ENCODE assay signal across 8 cellular contexts in genomic region chr1:2548068-2548589, GRCh38. TPM values are rescaled to one million over a fixed set of nuclear protein-coding genes. Genes with fewer than 3 reads are reported as not detected.
DNase-seq lines count a peak whose midpoint lies in the region; ATAC-seq and TF ChIP-seq lines count a peak whose summit lies in the region.

No MANE protein-coding gene starts in this region.

- no peaks in the 10 kb centered on the region for H3K9me3 Mint-ChIP-seq in immature natural killer cell

- H3K36me3 Mint-ChIP-seq in immature natural killer cell = no peaks in the 10 kb centered on the region

- H3K4me3 ChIP-seq in WERI-Rb-1 (ENCODE audit: low read depth, low read length) = no peak overlapping the region
- H3K4me3 ChIP-seq in breast epithelium = peak overlapping the region; percentile 45 to 73 (median 49)
- peak overlapping the region; percentile 27 to 93 (median 84) for H3K4me3 ChIP-seq in spleen

- H3K27ac ChIP-seq in WERI-Rb-1 = no peak overlapping the region
- peak overlapping the region; percentile 98 to 100 for H3K27ac ChIP-seq in breast epithelium
- H3K27ac ChIP-seq in spleen = peak overlapping the region; percentile 92 to 99 (median 98)

- H3K9me3 ChIP-seq in WERI-Rb-1 (ENCODE audit: severe bottlenecking) (no peaks in the 10 kb centered on the region), breast epithelium (no peaks in the 10 kb centered on the region), spleen (no peaks in the 10 kb centered on the region)

- H3K27me3 Mint-ChIP-seq in immature natural killer cell (ENCODE audit: low read depth in 3 of 3) = peaks cover 4 to 26% (median 14%) of the 10 kb centered on the region in 3 donors

- H3K27ac Mint-ChIP-seq in immature natural killer cell = peak overlapping the region; percentile 96 to 99 (median 98)

- peak; percentile 13 for ATAC-seq in GM21737 (IDR thresholded peaks at IDR 0.05; ENCODE audit: unreplicated experiment)

- intact Hi-C loops in breast epithelium (cut with DNase I; ENCODE audit: low total_unique reads) (loop anchor here (2.0 kb wide), 1 partner anchor 135 kb away; the partner anchor contains the start of gene PEX10), spleen (cut with DNase I; ENCODE audit: low total_unique reads) (loop anchor here (5.0 kb wide), 2 partner anchors 136 to 351 kb away; partner anchors contain the start of gene PEX10)

- H3K4me3 Mint-ChIP-seq in immature natural killer cell = peak overlapping the region; percentile 85 to 97 (median 91)

- H3K27me3 ChIP-seq in WERI-Rb-1 (ENCODE audit: insufficient read depth, low read depth, severe bottlenecking) = no peaks in the 10 kb centered on the region
- no peaks in the 10 kb centered on the region for H3K27me3 ChIP-seq in breast epithelium
- peaks cover 0 to 6% (median 0%) of the 10 kb centered on the region in 7 donors for H3K27me3 ChIP-seq in spleen (replicated peaks in 1 of 7)

- peak; percentile 80 for DNase-seq in COR-L47 (lab: John Stamatoyannopoulos, UW)
- peak; percentile 75 for DNase-seq in NCI-H1436 (lab: John Stamatoyannopoulos, UW)
- peak; percentile 80 for DNase-seq in WERI-Rb-1
- peak; percentile 82 to 90 for DNase-seq in breast epithelium (ENCODE audit: low spot score in 2 of 2)
- peak; percentile 80 to 82 (median 82) for DNase-seq in immature natural killer cell
- DNase-seq in spleen = peak; percentile 97
- DNase-seq in NCI-H2107 treated with DMSO at 0.1 percent for 48 hours (lab: John Stamatoyannopoulos, UW; ENCODE audit: unreplicated experiment) = no peak

- H3K4me1 ChIP-seq in breast epithelium (peaks cover 32 to 33% of the 10 kb centered on the region in 2 donors), spleen (peaks cover 30 to 90% (median 69%) of the 10 kb centered on the region in 6 donors)

- no peak for TF ChIP-seq POLR2A in breast epithelium (IDR thresholded peaks at IDR 0.05)
- TF ChIP-seq POLR2A in spleen (IDR thresholded peaks at IDR 0.05) = peak in 1 of 3 donors; percentile 19

- H3K4me1 Mint-ChIP-seq in immature natural killer cell = peaks cover 8 to 24% of the 10 kb centered on the region in 2 donors

- TF ChIP-seq CTCF in WERI-Rb-1 (IDR thresholded peaks at IDR 0.05; ENCODE audit: low read depth, low read length) = peak; percentile 95
- peak; percentile 86 to 95 (median 90) for TF ChIP-seq CTCF in breast epithelium (IDR thresholded peaks at IDR 0.05)
- peak; percentile 95 to 99 (median 97) for TF ChIP-seq CTCF in spleen (IDR thresholded peaks at IDR 0.05 in 8 of 11, conservative IDR thresholded peaks at IDR 0.05 in 3 of 11)

- H3K36me3 ChIP-seq in WERI-Rb-1 = no peaks in the 10 kb centered on the region
- no peaks in the 10 kb centered on the region for H3K36me3 ChIP-seq in breast epithelium
- H3K36me3 ChIP-seq in spleen = no peaks in the 10 kb centered on the region

- 2 to 3% (median 2%) methylated on average over 15 to 17 of the region's 17 CpGs for WGBS in spleen, 5 donors

RNA-seq across cellular contexts. Expression of gene TNFRSF14, which starts 8.0 kb away (rescaled TPM):
- total RNA-seq in breast epithelium (10 to 100 TPM; 55.8 to 75.8 (median 67.8) TPM), spleen (100 to 1,000 TPM; 146 to 203 (median 190) TPM)
- polyA plus RNA-seq in immature natural killer cell (10 to 100 TPM; 62.5 to 75.1 (median 63.8) TPM), spleen (100 to 1,000 TPM; 167 to 366 (median 302) TPM)

RNA-seq across cellular contexts. Expression of gene HES5, which starts 18.1 kb away (rescaled TPM):
- total RNA-seq in breast epithelium (not detected), spleen (under 1 TPM in 4 of 7 donors, not detected in 3; 0.36 to 0.54 (median 0.42) TPM)
- polyA plus RNA-seq in immature natural killer cell (not detected), spleen (under 1 TPM in 1 of 3 donors, not detected in 2; 0.36 TPM)

RNA-seq across cellular contexts. Expression of gene PANK4, which starts 21.7 kb away (rescaled TPM):
- 10 to 100 TPM; 16.5 to 32.8 (median 31.3) TPM for total RNA-seq in breast epithelium
- 10 to 100 TPM in 1 of 3 donors, 1 to 10 TPM in 2; 9.1 to 23.3 (median 9.8) TPM for polyA plus RNA-seq in immature natural killer cell
- 10 to 100 TPM; 34.9 to 49.5 (median 47.6) TPM for total RNA-seq in spleen
- 10 to 100 TPM; 13.8 to 30.6 (median 14.0) TPM for polyA plus RNA-seq in spleen

RNA-seq across cellular contexts. Expression of gene PRXL2B, which starts 38.4 kb away (rescaled TPM):
- total RNA-seq in breast epithelium (10 to 100 TPM in 2 of 3 donors, 1 to 10 TPM in 1; 4.8 to 15.8 (median 14.4) TPM), spleen (10 to 100 TPM; 21.9 to 43.0 (median 26.7) TPM)
- polyA plus RNA-seq in immature natural killer cell (10 to 100 TPM; 10.0 to 17.1 (median 13.6) TPM), spleen (10 to 100 TPM; 10.7 to 29.0 (median 13.2) TPM)
